Comparison of ENCODE assay signal across 8 cellular contexts in the genomic region with DNA sequence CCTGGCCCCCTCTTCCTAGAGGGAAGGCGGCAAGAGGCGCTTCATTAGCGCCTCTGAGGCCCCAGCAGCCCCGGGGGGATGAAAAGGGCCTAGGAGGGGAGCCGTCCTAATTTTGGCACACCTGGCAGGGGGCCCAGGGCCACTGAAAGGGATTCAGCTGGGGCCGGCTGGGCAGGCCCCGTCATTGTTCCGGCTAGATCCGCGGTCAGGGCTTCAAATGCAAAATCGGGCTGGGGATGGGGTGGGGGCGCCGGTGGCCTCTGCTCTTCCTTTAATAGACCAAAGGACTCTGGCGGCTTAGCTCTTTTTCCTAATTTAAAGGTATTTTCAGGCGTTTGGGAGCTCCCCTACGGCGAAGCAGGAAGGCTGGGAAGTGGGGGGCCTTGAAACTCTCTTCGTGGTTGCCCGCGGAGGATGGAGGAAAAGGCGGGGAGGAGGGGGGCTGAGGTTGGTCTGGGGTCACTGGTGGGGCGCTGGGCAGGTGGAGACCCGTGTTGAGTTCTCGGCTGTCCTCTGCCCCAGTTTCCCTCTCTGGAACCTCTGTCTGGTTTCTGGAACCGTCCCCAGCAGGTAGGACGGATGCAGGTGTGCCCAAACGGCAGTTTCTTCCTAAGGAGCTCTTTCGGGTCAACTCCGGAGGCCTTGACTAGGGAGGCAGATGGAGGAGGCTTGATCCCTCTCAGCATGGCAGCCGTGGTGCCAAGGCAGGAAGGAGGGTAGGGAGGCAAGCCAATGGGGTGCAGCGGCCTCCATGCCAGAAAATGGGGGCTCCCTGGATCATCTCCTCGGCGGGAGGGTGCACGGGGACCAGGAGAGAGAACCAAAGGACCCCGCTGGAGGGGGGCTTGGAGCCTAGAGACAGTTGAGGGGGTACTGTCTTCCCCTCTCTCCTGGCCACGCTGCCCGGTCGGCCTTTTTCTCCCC. TPM values are rescaled to one million over a fixed set of nuclear protein-coding genes. Genes with fewer than 3 reads are reported as not detected.
DNase-seq lines count a peak whose midpoint lies in the region; ATAC-seq and TF ChIP-seq lines count a peak whose summit lies in the region.
"Not testable (repeated sequence)": the region's sequence is repeated elsewhere in the genome, so short reads cannot be mapped to it uniquely, and the experiment has no call there.

No MANE protein-coding gene starts in this region.

- H3K4me3 ChIP-seq in Panc1 (ENCODE audit: low read depth in 2 of 2, low read length in 2 of 2) (peak overlapping the region in 1 of 2 experiments; percentile 6; a peak in 1 of 4 replicates), coronary artery (peak overlapping the region; percentile 79), spleen (peak overlapping the region in 7 of 8 donors; percentile 17 to 82 (median 53))

- POLR2A ChIA-PET in Panc1 (lab: Charles Lee); naive thymus-derived CD8-positive, alpha-beta T cell (lab: Charles Lee): not testable (repeated sequence)

- ATAC-seq in Panc1, result peak; percentile 50; the same call in 1 of the 2 replicates
- ATAC-seq in naive thymus-derived CD8-positive, alpha-beta T cell, result peak; percentile 38 to 52

- not testable (repeated sequence) for H2BK15ac ChIP-seq in H9 (ENCODE audit: low read depth, low read length)

- not testable (repeated sequence) for H3K79me1 ChIP-seq in H9 (ENCODE audit: insufficient read depth, low read depth, low read length, poor library complexity, severe bottlenecking)

- peak overlapping the region; percentile 87 to 98 (median 96) for H3K27ac Mint-ChIP-seq in H9
- peak overlapping the region; percentile 16 to 90 (median 82) for H3K27ac Mint-ChIP-seq in naive thymus-derived CD8-positive, alpha-beta T cell

- not testable (repeated sequence) for H3T11ph ChIP-seq in H9 (ENCODE audit: low read length)

- not testable (repeated sequence) for H2AK5ac ChIP-seq in H9 (ENCODE audit: insufficient read length, low read length)

- CTCF ChIA-PET in Panc1 (lab: Charles Lee), result not testable (repeated sequence)

- H2BK120ac ChIP-seq in H9 (ENCODE audit: low read depth, low read length, poor library complexity, severe bottlenecking), result not testable (repeated sequence)

- peaks cover 9 to 11% of the 10 kb centered on the region in 2 experiments for H3K4me1 Mint-ChIP-seq in H9
- H3K4me1 Mint-ChIP-seq in naive thymus-derived CD8-positive, alpha-beta T cell, result peaks cover 3 to 22% (median 19%) of the 10 kb centered on the region in 4 donors

- peak; percentile 7 for DNase-seq in Ammon's horn (ENCODE audit: low spot score)
- peak; percentile 92 for DNase-seq in H9
- DNase-seq in Panc1 (ENCODE audit: low read depth, low spot score); coronary artery (ENCODE audit: low spot score): not testable (repeated sequence)
- DNase-seq in activated T-cell treated with anti-CD3 and anti-CD28 coated beads, Interleukin-2, amount 50 U/mL, for 48 hours, result peak; percentile 49 to 55
- DNase-seq in hypothalamus (lab: John Stamatoyannopoulos, UW), result peak in 26 of 51 donors; percentile 1 to 56 (median 25)
- peak in 4 of 10 donors; percentile 2 to 16 (median 6) for DNase-seq in naive thymus-derived CD8-positive, alpha-beta T cell
- DNase-seq in spleen, result peak; percentile 70

- not testable (repeated sequence) for H4K91ac ChIP-seq in H9 (ENCODE audit: insufficient read length, low read depth, low read length)

- peak overlapping the region; percentile 62 to 81 for H3K4me3 Mint-ChIP-seq in H9
- H3K4me3 Mint-ChIP-seq in naive thymus-derived CD8-positive, alpha-beta T cell, result peak overlapping the region; percentile 66 to 88 (median 77)

- H3K27ac ChIP-seq in H9 (ENCODE audit: insufficient read length, low read depth, low read length), result peak overlapping the region; percentile 77
- not testable (repeated sequence) for H3K27ac ChIP-seq in Panc1 (ENCODE audit: low read length); coronary artery
- peak overlapping the region in 4 of 8 donors; percentile 73 to 80 (median 78) for H3K27ac ChIP-seq in spleen

- not testable (repeated sequence) for H3K23me2 ChIP-seq in H9 (ENCODE audit: insufficient read length, low read depth, low read length, poor library complexity, severe bottlenecking)

- not testable (repeated sequence) for H2BK5ac ChIP-seq in H9 (ENCODE audit: insufficient read length, low read length)

- not testable (repeated sequence) for H3K36me3 Mint-ChIP-seq in H9 (ENCODE audit: insufficient read depth in 1 of 3, low read depth in 3 of 3); naive thymus-derived CD8-positive, alpha-beta T cell

- H3K27me3 ChIP-seq in H9 (ENCODE audit: insufficient read depth, low read length); Panc1 (ENCODE audit: control insufficient read depth, insufficient read depth, low read length): not testable (repeated sequence)
- H3K27me3 ChIP-seq in spleen (replicated peaks in 1 of 7), result peaks cover 0 to 26% (median 0%) of the 10 kb centered on the region in 7 donors

- not testable (repeated sequence) for H3K23ac ChIP-seq in H9 (ENCODE audit: insufficient read length, low read depth, low read length)

- peak overlapping the region; percentile 66 for H3K4me2 ChIP-seq in H9 (ENCODE audit: insufficient read depth, insufficient read length, low read length)

- H3K36me3 ChIP-seq in Panc1 (ENCODE audit: control insufficient read depth, insufficient read depth, low read length); spleen: not testable (repeated sequence)

- not testable (repeated sequence) for TF ChIP-seq POLR2A in spleen (IDR thresholded peaks at IDR 0.05)

- TF ChIP-seq CTCF in H9 (conservative IDR thresholded peaks at IDR 0.05); Panc1 (IDR thresholded peaks at IDR 0.05); coronary artery (IDR thresholded peaks at IDR 0.05); spleen (IDR thresholded peaks at IDR 0.05 in 8 of 11, conservative IDR thresholded peaks at IDR 0.05 in 3 of 11): not testable (repeated sequence)

- not testable (repeated sequence) for H2BK20ac ChIP-seq in H9 (ENCODE audit: low read depth, low read length, poor library complexity, severe bottlenecking)

- intact Hi-C loops in Panc1 (cut with micrococcal nuclease; ENCODE audit: unreplicated experiment); spleen (cut with DNase I; ENCODE audit: low total_unique reads): not testable (repeated sequence)

- not testable (repeated sequence) for H3K4ac ChIP-seq in H9 (ENCODE audit: low read depth, low read length)

- in situ Hi-C loops in Panc1 (cut with HindIII; ENCODE audit: low pct_unique_long_range_greater_than_20kb, low sequenced_read_pairs), result not testable (repeated sequence)

- H3K79me2 ChIP-seq in H9 (ENCODE audit: insufficient read depth, low read length), result not testable (repeated sequence)

- not testable (repeated sequence) for H3K56ac ChIP-seq in H9 (ENCODE audit: insufficient read length, low read depth, low read length)

- H4K8ac ChIP-seq in H9 (replicated peaks; ENCODE audit: insufficient read length, low read depth, low read length), result not testable (repeated sequence)

- H4K20me1 ChIP-seq in H9 (ENCODE audit: control insufficient read depth, insufficient read depth, insufficient read length), result not testable (repeated sequence)

- H3K18ac ChIP-seq in H9 (ENCODE audit: insufficient read length, low read depth, low read length), result peak overlapping the region; percentile 95

- WGBS in H9 (ENCODE audit: extremely low coverage, insufficient read length, low lambda C conversion rate), result no CpG with 5 or more reads among the region's 38 CpGs
- WGBS in spleen, 5 donors, result 4 to 16% (median 8%) methylated on average over 34 to 38 of the region's 38 CpGs

- not testable (repeated sequence) for H3K4me1 ChIP-seq in H9 (ENCODE audit: insufficient read depth, low read length); Panc1 (ENCODE audit: control insufficient read depth, insufficient read depth, low read length)
- peaks cover 0 to 28% (median 18%) of the 10 kb centered on the region in 6 donors for H3K4me1 ChIP-seq in spleen

- not testable (repeated sequence) for H3K9me3 Mint-ChIP-seq in H9; naive thymus-derived CD8-positive, alpha-beta T cell

- not testable (repeated sequence) for H2BK12ac ChIP-seq in H9 (ENCODE audit: insufficient read length, low read depth, low read length)

- H3K9me3 ChIP-seq in H9 (ENCODE audit: control insufficient read depth, low read depth, low read length); Panc1 (ENCODE audit: control insufficient read depth, insufficient read depth, low read depth, low read length); spleen: not testable (repeated sequence)

- not testable (repeated sequence) for H2AFZ ChIP-seq in H9 (ENCODE audit: low read length)

- not testable (repeated sequence) for BruUV-seq in Panc1 (replicated peaks; lab: Mats Ljungman, UMichigan)

- H3K14ac ChIP-seq in H9 (ENCODE audit: insufficient read depth, low read length), result not testable (repeated sequence)

- H3K27me3 Mint-ChIP-seq in H9 (ENCODE audit: low read depth); naive thymus-derived CD8-positive, alpha-beta T cell: not testable (repeated sequence)

- not testable (repeated sequence) for H4K5ac ChIP-seq in H9 (ENCODE audit: insufficient read length, low read depth, low read length)

- not testable (repeated sequence) for H3K9ac ChIP-seq in H9 (ENCODE audit: extremely low read depth, insufficient read length, low read length)

RNA-seq across cellular contexts. Expression of a gene that starts 41.8 kb away (rescaled TPM):
- total RNA-seq in H9 (2021) (116 and 117 TPM in 2 replicates), Panc1 (2021; ENCODE audit: unreplicated experiment) (37.7 TPM), spleen (10 to 100 TPM in 6 of 7 donors, 1 to 10 TPM in 1; 10.0 to 21.1 (median 13.4) TPM)
- 36.2 TPM for polyA plus RNA-seq in Panc1 (2012; ENCODE audit: insufficient read length)
- 10 to 100 TPM; 24.8 to 28.0 TPM for total RNA-seq in naive thymus-derived CD8-positive, alpha-beta T cell
- polyA plus RNA-seq in naive thymus-derived CD8-positive, alpha-beta T cell, result under 1 TPM; 0.29 to 0.96 (median 0.51) TPM
- 1 to 10 TPM; 1.8 to 5.8 (median 2.3) TPM for polyA plus RNA-seq in spleen
